27 cellular contexts compared by ENCODE assay signal in the genomic region with DNA sequence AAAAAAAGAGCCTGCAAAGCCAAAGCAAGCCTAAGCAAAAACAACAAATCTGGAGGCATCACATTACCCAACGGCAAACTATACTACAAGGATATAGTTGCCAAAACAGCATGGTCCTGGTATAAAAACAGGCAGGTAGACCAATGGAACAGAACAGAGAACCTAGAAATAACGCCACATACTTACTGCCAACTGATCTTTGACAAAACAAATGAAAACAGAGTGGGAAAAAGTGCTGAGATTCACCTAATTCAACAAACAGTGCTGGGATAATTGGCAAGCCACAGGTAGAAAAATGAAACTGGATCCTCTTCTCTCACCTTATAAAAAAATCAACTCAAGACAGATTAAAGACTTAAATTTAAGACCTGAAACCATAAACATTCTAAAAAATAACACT.
"Had no signal": no experiment of that assay in that cellular context is flagged by ENCODE, and none has a peak within 500 bp of the region (broad histone marks: within the 10 kb centered on the region; RNA-seq: fewer than 3 reads in every experiment).

No MANE protein-coding gene starts in this region.

- H3K27me3 ChIP-seq: colonic mucosa, dorsolateral prefrontal cortex, esophagus muscularis mucosa, esophagus squamous epithelium, foreskin keratinocyte, gastrocnemius medialis, gastroesophageal sphincter, heart left ventricle, heart right ventricle had no signal

- FAIRE-seq: endometrium, endothelial cell of umbilical vein, frontal cortex had no signal

- ATAC-seq: effector memory CD8-positive, alpha-beta T cell; esophagus mucosa; foreskin keratinocyte; gastrocnemius medialis; gastroesophageal sphincter; heart left ventricle; heart right ventricle had no signal

- H3K4me1 ChIP-seq: colonic mucosa, esophagus muscularis mucosa, esophagus squamous epithelium, foreskin keratinocyte, gastrocnemius medialis, gastroesophageal sphincter, heart left ventricle, heart right ventricle had no signal

- H3K36me3 ChIP-seq: colonic mucosa, esophagus muscularis mucosa, heart left ventricle had no signal

- H3K27ac ChIP-seq: colonic mucosa, coronary artery, dorsolateral prefrontal cortex, epithelial cell of prostate, esophagus muscularis mucosa, esophagus squamous epithelium, foreskin keratinocyte, gastrocnemius medialis, gastroesophageal sphincter, heart left ventricle, heart right ventricle had no signal

- H3K4me3 ChIP-seq: colonic mucosa, coronary artery, dorsolateral prefrontal cortex, esophagus muscularis mucosa, esophagus squamous epithelium, gastrocnemius medialis, gastroesophageal sphincter, heart left ventricle, heart right ventricle had no signal

- DNase-seq: colonic mucosa; cortex of kidney; dermis blood vessel endothelial cell; dorsolateral prefrontal cortex; effector CD4-positive, alpha-beta T cell; effector CD8-positive, alpha-beta T cell; effector memory CD4-positive, alpha-beta T cell; effector memory CD8-positive, alpha-beta T cell; endodermal cell; erythroblast; esophagus squamous epithelium; foreskin fibroblast; foreskin keratinocyte; foreskin melanocyte; gastrocnemius medialis; glutamatergic neuron; head of caudate nucleus; heart left ventricle; heart right ventricle had no signal
